ENCODE assay signal across 1 cellular context in the genomic region with DNA sequence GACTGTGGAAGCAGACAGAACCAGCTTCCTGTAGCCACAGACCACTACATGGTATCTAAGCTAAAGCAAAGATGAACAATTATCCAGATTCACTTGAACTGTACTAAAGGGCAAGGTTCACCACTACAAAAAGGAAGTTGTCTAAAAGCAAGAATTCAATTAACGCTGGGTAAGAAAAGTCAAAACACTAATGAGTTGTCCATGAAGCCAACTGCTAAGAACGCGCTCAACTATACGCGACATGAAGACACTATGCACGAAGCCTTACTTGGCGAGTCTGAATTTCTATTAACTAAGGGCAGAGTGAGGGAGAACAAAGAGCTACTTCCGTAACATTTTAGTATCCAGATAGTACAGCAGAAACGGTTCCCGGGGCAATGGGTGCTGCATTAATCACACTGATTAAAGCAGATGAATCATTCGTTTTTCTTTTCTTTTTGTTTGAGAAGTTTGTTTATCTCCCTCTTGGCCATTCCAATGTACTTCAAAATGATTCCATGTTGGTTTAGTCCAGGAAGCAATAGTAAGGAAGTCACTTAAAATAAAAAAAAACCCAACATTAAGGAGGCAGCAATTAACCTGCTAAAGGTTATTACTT.
TF ChIP-seq lines count a peak whose summit lies in the region.

No MANE protein-coding gene starts in this region.

TF ChIP-seq in GM12878, 131 proteins besides CTCF, POLR2A, EP300 and RAD21 (continues in another document):
- no peak for TF ChIP-seq POLR2AphosphoS2 (IDR thresholded peaks at IDR 0.05; ENCODE audit: low read depth, low read length)
- TF ChIP-seq, protein P1, sequence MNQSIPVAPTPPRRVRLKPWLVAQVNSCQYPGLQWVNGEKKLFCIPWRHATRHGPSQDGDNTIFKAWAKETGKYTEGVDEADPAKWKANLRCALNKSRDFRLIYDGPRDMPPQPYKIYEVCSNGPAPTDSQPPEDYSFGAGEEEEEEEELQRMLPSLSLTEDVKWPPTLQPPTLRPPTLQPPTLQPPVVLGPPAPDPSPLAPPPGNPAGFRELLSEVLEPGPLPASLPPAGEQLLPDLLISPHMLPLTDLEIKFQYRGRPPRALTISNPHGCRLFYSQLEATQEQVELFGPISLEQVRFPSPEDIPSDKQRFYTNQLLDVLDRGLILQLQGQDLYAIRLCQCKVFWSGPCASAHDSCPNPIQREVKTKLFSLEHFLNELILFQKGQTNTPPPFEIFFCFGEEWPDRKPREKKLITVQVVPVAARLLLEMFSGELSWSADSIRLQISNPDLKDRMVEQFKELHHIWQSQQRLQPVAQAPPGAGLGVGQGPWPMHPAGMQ (IDR thresholded peaks at IDR 0.05; ENCODE audit: borderline replicate concordance), result no peak
- TF ChIP-seq, protein P2, sequence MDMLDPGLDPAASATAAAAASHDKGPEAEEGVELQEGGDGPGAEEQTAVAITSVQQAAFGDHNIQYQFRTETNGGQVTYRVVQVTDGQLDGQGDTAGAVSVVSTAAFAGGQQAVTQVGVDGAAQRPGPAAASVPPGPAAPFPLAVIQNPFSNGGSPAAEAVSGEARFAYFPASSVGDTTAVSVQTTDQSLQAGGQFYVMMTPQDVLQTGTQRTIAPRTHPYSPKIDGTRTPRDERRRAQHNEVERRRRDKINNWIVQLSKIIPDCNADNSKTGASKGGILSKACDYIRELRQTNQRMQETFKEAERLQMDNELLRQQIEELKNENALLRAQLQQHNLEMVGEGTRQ (IDR thresholded peaks at IDR 0.05; ENCODE audit: borderline replicate concordance, low read depth, low read length), result no peak
- TF ChIP-seq SUPT20H (IDR thresholded peaks at IDR 0.05; ENCODE audit: borderline replicate concordance, control insufficient read depth, low read depth, low read length), result no peak
- no peak for TF ChIP-seq SRF (IDR thresholded peaks at IDR 0.05; ENCODE audit: low read depth in 2 of 2, low read length in 2 of 2)
- TF ChIP-seq SP1 (IDR thresholded peaks at IDR 0.05; ENCODE audit: low read depth, low read length), result no peak
- TF ChIP-seq EED (IDR thresholded peaks at IDR 0.05; ENCODE audit: low read depth), result no peak
- no peak for TF ChIP-seq SMC3 (IDR thresholded peaks at IDR 0.05; ENCODE audit: borderline replicate concordance, low read length)
- no peak for TF ChIP-seq ZNF207 (IDR thresholded peaks at IDR 0.05; ENCODE audit: borderline replicate concordance)
- TF ChIP-seq, protein P3, sequence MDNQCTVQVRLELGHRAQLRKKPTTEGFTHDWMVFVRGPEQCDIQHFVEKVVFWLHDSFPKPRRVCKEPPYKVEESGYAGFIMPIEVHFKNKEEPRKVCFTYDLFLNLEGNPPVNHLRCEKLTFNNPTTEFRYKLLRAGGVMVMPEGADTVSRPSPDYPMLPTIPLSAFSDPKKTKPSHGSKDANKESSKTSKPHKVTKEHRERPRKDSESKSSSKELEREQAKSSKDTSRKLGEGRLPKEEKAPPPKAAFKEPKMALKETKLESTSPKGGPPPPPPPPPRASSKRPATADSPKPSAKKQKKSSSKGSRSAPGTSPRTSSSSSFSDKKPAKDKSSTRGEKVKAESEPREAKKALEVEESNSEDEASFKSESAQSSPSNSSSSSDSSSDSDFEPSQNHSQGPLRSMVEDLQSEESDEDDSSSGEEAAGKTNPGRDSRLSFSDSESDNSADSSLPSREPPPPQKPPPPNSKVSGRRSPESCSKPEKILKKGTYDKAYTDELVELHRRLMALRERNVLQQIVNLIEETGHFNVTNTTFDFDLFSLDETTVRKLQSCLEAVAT (IDR thresholded peaks at IDR 0.05), result peak; percentile 77
- TF ChIP-seq, protein P4, sequence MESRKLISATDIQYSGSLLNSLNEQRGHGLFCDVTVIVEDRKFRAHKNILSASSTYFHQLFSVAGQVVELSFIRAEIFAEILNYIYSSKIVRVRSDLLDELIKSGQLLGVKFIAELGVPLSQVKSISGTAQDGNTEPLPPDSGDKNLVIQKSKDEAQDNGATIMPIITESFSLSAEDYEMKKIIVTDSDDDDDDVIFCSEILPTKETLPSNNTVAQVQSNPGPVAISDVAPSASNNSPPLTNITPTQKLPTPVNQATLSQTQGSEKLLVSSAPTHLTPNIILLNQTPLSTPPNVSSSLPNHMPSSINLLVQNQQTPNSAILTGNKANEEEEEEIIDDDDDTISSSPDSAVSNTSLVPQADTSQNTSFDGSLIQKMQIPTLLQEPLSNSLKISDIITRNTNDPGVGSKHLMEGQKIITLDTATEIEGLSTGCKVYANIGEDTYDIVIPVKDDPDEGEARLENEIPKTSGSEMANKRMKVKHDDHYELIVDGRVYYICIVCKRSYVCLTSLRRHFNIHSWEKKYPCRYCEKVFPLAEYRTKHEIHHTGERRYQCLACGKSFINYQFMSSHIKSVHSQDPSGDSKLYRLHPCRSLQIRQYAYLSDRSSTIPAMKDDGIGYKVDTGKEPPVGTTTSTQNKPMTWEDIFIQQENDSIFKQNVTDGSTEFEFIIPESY (IDR thresholded peaks at IDR 0.05), result peak; percentile 82; the same call in 1 of the 2 replicates
- TF ChIP-seq, protein P5, sequence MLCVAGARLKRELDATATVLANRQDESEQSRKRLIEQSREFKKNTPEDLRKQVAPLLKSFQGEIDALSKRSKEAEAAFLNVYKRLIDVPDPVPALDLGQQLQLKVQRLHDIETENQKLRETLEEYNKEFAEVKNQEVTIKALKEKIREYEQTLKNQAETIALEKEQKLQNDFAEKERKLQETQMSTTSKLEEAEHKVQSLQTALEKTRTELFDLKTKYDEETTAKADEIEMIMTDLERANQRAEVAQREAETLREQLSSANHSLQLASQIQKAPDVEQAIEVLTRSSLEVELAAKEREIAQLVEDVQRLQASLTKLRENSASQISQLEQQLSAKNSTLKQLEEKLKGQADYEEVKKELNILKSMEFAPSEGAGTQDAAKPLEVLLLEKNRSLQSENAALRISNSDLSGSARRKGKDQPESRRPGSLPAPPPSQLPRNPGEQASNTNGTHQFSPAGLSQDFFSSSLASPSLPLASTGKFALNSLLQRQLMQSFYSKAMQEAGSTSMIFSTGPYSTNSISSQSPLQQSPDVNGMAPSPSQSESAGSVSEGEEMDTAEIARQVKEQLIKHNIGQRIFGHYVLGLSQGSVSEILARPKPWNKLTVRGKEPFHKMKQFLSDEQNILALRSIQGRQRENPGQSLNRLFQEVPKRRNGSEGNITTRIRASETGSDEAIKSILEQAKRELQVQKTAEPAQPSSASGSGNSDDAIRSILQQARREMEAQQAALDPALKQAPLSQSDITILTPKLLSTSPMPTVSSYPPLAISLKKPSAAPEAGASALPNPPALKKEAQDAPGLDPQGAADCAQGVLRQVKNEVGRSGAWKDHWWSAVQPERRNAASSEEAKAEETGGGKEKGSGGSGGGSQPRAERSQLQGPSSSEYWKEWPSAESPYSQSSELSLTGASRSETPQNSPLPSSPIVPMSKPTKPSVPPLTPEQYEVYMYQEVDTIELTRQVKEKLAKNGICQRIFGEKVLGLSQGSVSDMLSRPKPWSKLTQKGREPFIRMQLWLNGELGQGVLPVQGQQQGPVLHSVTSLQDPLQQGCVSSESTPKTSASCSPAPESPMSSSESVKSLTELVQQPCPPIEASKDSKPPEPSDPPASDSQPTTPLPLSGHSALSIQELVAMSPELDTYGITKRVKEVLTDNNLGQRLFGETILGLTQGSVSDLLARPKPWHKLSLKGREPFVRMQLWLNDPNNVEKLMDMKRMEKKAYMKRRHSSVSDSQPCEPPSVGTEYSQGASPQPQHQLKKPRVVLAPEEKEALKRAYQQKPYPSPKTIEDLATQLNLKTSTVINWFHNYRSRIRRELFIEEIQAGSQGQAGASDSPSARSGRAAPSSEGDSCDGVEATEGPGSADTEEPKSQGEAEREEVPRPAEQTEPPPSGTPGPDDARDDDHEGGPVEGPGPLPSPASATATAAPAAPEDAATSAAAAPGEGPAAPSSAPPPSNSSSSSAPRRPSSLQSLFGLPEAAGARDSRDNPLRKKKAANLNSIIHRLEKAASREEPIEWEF (IDR thresholded peaks at IDR 0.05; ENCODE audit: insufficient replicate concordance, low read depth, low read length), result no peak
- TF ChIP-seq, protein P6, sequence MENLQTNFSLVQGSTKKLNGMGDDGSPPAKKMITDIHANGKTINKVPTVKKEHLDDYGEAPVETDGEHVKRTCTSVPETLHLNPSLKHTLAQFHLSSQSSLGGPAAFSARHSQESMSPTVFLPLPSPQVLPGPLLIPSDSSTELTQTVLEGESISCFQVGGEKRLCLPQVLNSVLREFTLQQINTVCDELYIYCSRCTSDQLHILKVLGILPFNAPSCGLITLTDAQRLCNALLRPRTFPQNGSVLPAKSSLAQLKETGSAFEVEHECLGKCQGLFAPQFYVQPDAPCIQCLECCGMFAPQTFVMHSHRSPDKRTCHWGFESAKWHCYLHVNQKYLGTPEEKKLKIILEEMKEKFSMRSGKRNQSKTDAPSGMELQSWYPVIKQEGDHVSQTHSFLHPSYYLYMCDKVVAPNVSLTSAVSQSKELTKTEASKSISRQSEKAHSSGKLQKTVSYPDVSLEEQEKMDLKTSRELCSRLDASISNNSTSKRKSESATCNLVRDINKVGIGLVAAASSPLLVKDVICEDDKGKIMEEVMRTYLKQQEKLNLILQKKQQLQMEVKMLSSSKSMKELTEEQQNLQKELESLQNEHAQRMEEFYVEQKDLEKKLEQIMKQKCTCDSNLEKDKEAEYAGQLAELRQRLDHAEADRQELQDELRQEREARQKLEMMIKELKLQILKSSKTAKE (IDR thresholded peaks at IDR 0.05; ENCODE audit: low read depth, poor library complexity, severe bottlenecking), result no peak
- TF ChIP-seq RCOR1 (conservative IDR thresholded peaks at IDR 0.05; ENCODE audit: low read depth, low read length), result no peak
- TF ChIP-seq TARDBP (IDR thresholded peaks at IDR 0.05; ENCODE audit: borderline replicate concordance), result no peak
- no peak for TF ChIP-seq CREB1 (IDR thresholded peaks at IDR 0.05; ENCODE audit: low read depth)
- no peak for TF ChIP-seq HDGF (IDR thresholded peaks at IDR 0.05)
- TF ChIP-seq TCF3 (IDR thresholded peaks at IDR 0.05; ENCODE audit: borderline replicate concordance, insufficient read depth, low read depth, low read length), result no peak
- TF ChIP-seq CBFB (IDR thresholded peaks at IDR 0.05; ENCODE audit: low read depth), result no peak
- TF ChIP-seq MTA3 (IDR thresholded peaks at IDR 0.05; ENCODE audit: borderline replicate concordance, low read length), result no peak
- TF ChIP-seq NBN (IDR thresholded peaks at IDR 0.05), result no peak
- TF ChIP-seq, protein P7, sequence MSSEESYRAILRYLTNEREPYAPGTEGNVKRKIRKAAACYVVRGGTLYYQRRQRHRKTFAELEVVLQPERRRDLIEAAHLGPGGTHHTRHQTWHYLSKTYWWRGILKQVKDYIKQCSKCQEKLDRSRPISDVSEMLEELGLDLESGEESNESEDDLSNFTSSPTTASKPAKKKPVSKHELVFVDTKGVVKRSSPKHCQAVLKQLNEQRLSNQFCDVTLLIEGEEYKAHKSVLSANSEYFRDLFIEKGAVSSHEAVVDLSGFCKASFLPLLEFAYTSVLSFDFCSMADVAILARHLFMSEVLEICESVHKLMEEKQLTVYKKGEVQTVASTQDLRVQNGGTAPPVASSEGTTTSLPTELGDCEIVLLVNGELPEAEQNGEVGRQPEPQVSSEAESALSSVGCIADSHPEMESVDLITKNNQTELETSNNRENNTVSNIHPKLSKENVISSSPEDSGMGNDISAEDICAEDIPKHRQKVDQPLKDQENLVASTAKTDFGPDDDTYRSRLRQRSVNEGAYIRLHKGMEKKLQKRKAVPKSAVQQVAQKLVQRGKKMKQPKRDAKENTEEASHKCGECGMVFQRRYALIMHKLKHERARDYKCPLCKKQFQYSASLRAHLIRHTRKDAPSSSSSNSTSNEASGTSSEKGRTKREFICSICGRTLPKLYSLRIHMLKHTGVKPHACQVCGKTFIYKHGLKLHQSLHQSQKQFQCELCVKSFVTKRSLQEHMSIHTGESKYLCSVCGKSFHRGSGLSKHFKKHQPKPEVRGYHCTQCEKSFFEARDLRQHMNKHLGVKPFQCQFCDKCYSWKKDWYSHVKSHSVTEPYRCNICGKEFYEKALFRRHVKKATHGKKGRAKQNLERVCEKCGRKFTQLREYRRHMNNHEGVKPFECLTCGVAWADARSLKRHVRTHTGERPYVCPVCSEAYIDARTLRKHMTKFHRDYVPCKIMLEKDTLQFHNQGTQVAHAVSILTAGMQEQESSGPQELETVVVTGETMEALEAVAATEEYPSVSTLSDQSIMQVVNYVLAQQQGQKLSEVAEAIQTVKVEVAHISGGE (CRISPR knock-in tag; IDR thresholded peaks at IDR 0.05), result no peak
- TF ChIP-seq, protein P8, sequence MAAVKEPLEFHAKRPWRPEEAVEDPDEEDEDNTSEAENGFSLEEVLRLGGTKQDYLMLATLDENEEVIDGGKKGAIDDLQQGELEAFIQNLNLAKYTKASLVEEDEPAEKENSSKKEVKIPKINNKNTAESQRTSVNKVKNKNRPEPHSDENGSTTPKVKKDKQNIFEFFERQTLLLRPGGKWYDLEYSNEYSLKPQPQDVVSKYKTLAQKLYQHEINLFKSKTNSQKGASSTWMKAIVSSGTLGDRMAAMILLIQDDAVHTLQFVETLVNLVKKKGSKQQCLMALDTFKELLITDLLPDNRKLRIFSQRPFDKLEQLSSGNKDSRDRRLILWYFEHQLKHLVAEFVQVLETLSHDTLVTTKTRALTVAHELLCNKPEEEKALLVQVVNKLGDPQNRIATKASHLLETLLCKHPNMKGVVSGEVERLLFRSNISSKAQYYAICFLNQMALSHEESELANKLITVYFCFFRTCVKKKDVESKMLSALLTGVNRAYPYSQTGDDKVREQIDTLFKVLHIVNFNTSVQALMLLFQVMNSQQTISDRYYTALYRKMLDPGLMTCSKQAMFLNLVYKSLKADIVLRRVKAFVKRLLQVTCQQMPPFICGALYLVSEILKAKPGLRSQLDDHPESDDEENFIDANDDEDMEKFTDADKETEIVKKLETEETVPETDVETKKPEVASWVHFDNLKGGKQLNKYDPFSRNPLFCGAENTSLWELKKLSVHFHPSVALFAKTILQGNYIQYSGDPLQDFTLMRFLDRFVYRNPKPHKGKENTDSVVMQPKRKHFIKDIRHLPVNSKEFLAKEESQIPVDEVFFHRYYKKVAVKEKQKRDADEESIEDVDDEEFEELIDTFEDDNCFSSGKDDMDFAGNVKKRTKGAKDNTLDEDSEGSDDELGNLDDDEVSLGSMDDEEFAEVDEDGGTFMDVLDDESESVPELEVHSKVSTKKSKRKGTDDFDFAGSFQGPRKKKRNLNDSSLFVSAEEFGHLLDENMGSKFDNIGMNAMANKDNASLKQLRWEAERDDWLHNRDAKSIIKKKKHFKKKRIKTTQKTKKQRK (IDR thresholded peaks at IDR 0.05; ENCODE audit: low read depth, low read length), result no peak
- TF ChIP-seq SUZ12 (IDR thresholded peaks at IDR 0.05; ENCODE audit: unreplicated experiment), result no peak
